Comparison of ENCODE assay signal across 13 cellular contexts in the genomic region with DNA sequence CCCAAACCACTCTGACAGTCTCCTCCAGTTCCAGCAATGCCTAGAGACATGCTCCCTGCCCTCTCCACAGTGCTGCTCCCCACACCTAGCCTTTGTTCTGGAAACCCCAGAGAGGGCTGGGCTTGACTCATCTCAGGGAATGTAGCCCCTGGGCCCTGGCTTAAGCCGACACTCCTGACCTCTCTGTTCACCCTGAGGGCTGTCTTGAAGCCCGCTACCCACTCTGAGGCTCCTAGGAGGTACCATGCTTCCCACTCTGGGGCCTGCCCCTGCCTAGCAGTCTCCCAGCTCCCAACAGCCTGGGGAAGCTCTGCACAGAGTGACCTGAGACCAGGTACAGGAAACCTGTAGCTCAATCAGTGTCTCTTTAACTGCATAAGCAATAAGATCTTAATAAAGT. TPM values are rescaled to one million over a fixed set of nuclear protein-coding genes. Genes with fewer than 3 reads are reported as not detected.
DNase-seq lines count a peak whose midpoint lies in the region; ATAC-seq, FAIRE-seq and TF ChIP-seq lines count a peak whose summit lies in the region.
"Had no signal": no experiment of that assay in that cellular context is flagged by ENCODE, and none has a peak within 500 bp of the region (broad histone marks: within the 10 kb centered on the region; RNA-seq: fewer than 3 reads in every experiment).

No MANE protein-coding gene starts in this region.

- H3K36me3 ChIP-seq in heart right ventricle (peaks cover 0 to 39% (median 19%) of the 10 kb centered on the region in 9 donors), GM12878 (ENCODE audit: control insufficient read depth in 2 of 2, insufficient read depth in 2 of 2, low read length in 1 of 2) (peaks cover 6 to 8% of the 10 kb centered on the region in 2 experiments; a peak in 3 of 4 replicates), transverse colon (peaks cover 0 to 10% (median 0%) of the 10 kb centered on the region in 4 donors)

- H3K79me2 ChIP-seq in GM12878 (ENCODE audit: control insufficient read depth, insufficient read depth, low read length), result peaks cover 43% of the 10 kb centered on the region

- ATAC-seq in heart right ventricle, result no peak
- no peak for ATAC-seq in GM12878
- ATAC-seq in natural killer cell, result no peak
- ATAC-seq in GM21423 (IDR thresholded peaks at IDR 0.05; ENCODE audit: unreplicated experiment), result no peak

- H3K27ac Mint-ChIP-seq in natural killer cell, result peak overlapping the region; percentile 96 to 98
- no peak overlapping the region for H3K27ac Mint-ChIP-seq in endothelial cell (ENCODE audit: unreplicated experiment)

- H3K9me3 Mint-ChIP-seq in natural killer cell (no peaks in the 10 kb centered on the region), endothelial cell (ENCODE audit: unreplicated experiment) (no peaks in the 10 kb centered on the region)

- peaks cover 7 to 78% (median 61%) of the 10 kb centered on the region in 9 donors for H3K4me1 ChIP-seq in heart right ventricle
- H3K4me1 ChIP-seq in GM12878 (ENCODE audit: control insufficient read depth, insufficient read depth, low read length), result peaks cover 42% of the 10 kb centered on the region
- peaks cover 13 to 47% (median 15%) of the 10 kb centered on the region in 4 donors for H3K4me1 ChIP-seq in transverse colon

- FAIRE-seq in GM12878 (lab: Jason Lieb, UNC), result no peak
- FAIRE-seq: bronchial epithelial cell had no signal

- peak overlapping the region; percentile 68 for H3K4me2 ChIP-seq in GM12878 (ENCODE audit: control insufficient read depth, insufficient read depth)

- H3K4me1 Mint-ChIP-seq in natural killer cell (peaks cover 48 to 64% of the 10 kb centered on the region in 2 donors), endothelial cell (ENCODE audit: unreplicated experiment) (peaks cover 19% of the 10 kb centered on the region)

- WGBS in heart right ventricle, 2 donors, result 77 to 97% methylated on average over 2 of the region's 2 CpGs
- WGBS in GM12878 (ENCODE audit: insufficient coverage, insufficient replicate concordance, low lambda C conversion rate, missing lambda C conversion rate), result 96% methylated on average over 2 of the region's 2 CpGs
- WGBS in transverse colon (ENCODE audit: low coverage in 1 of 2), 2 donors, result 94% methylated on average over 2 of the region's 2 CpGs; no CpG with 5 or more reads in 1 of the 2 donors

- H2AFZ ChIP-seq in GM12878 (ENCODE audit: control insufficient read depth, low read depth, low read length), result no peak overlapping the region

- no peak for DNase-seq in heart right ventricle
- DNase-seq in cardiac septum (ENCODE audit: low spot score), result no peak
- DNase-seq in GM12878 (ENCODE audit: low read depth, low spot score), result no peak
- no peak for DNase-seq in natural killer cell
- no peak for DNase-seq in transverse colon
- DNase-seq in endothelial cell (ENCODE audit: low spot score), result no peak
- DNase-seq in stimulated activated CD4-positive, alpha-beta T cell treated with anti-CD3 and anti-CD28 coated beads, Interleukin-2, amount 100 ng/mL, for 24 hours, result no peak
- DNase-seq: activated CD4-positive, CD25-positive, alpha-beta regulatory T cell treated with anti-CD3 and anti-CD28 coated beads, Interleukin-2, amount 50 U/mL, for 72 hours; midbrain; NCI-H2081 treated with DMSO at 0.1 percent for 48 hours had no signal

- intact Hi-C loops in heart right ventricle (cut with DNase I) (loop anchor here in 6 of 10 donors (5.0 to 10.0 kb wide), 3 partner anchors 64 to 69 kb away; a partner anchor contains a TSS), cardiac septum (cut with DNase I) (loop anchor here (5.0 kb wide), 1 partner anchor 69 kb away; a partner anchor contains a TSS), GM12878 (cut with micrococcal nuclease; ENCODE audit: unreplicated experiment) (no loop called here), natural killer cell (cut with micrococcal nuclease) (no loop called here), transverse colon (cut with DNase I; ENCODE audit: low total_unique reads) (loop anchor here (5.0 kb wide), 1 partner anchor 69 kb away; a partner anchor contains a TSS)

- no peak for TF ChIP-seq RAD21 in GM12878 (IDR thresholded peaks at IDR 0.05; ENCODE audit: insufficient read depth, low read depth, low read length)

- POLR2A ChIA-PET in GM12878 (lab: Charles Lee), result interaction anchor here (0.6 to 3.4 kb wide), 6 partner anchors 10 to 166 kb away, joined by 3 to 22 read pairs (median 4); a partner anchor contains a TSS

- SMC1A ChIA-PET in GM12878 (lab: Charles Lee; ENCODE audit: uncharacterized antibody, unreplicated experiment), result interaction anchor here (0.6 to 2.5 kb wide), 9 partner anchors 11 to 196 kb away, joined by 3 to 14 read pairs (median 4); a partner anchor contains a TSS

- CTCF ChIA-PET in GM12878 (lab: Yijun Ruan, JAX), result interaction anchor here (1.1 to 1.8 kb wide), 4 partner anchors 36 to 121 kb away, joined by 3 to 10 read pairs (median 4); no protein-coding TSS in a partner anchor

- in situ Hi-C loops in GM12878 (cut with MboI) (no loop called here), transverse colon (cut with MboI; ENCODE audit: low pct_ligation_motif_present in 1 of 4, low pct_unique_long_range_greater_than_20kb in 1 of 4, low sequenced_read_pairs in 3 of 4) (loop anchor here in 3 of 4 donors (10.0 to 25.0 kb wide), 3 partner anchors 66 to 136 kb away; a partner anchor contains a TSS)

- no peaks in the 10 kb centered on the region for H4K20me1 ChIP-seq in GM12878 (ENCODE audit: control insufficient read depth, insufficient read depth)

- H3K4me3 ChIP-seq in heart right ventricle, result peak overlapping the region in 1 of 10 donors; percentile 3
- peak overlapping the region; percentile 31; the same call in 1 of the 2 replicates for H3K4me3 ChIP-seq in GM12878
- H3K4me3 ChIP-seq in transverse colon, result no peak overlapping the region

- H3K9me3 ChIP-seq in heart right ventricle (no peaks in the 10 kb centered on the region), GM12878 (replicated peaks; ENCODE audit: control insufficient read depth, insufficient read depth, low read length) (no peaks in the 10 kb centered on the region), transverse colon (no peaks in the 10 kb centered on the region)

- TF ChIP-seq EP300 in GM12878 (IDR thresholded peaks at IDR 0.05; ENCODE audit: borderline replicate concordance in 1 of 2, control insufficient read depth in 1 of 2, low read depth in 2 of 2, low read length in 2 of 2) (no peak), transverse colon (IDR thresholded peaks at IDR 0.05; ENCODE audit: low read depth) (no peak)

- H3K36me3 Mint-ChIP-seq in natural killer cell, result no peaks in the 10 kb centered on the region
- H3K36me3 Mint-ChIP-seq in endothelial cell (ENCODE audit: low read depth, unreplicated experiment), result peaks cover 42% of the 10 kb centered on the region

- RAD21 ChIA-PET in GM12878 (lab: Charles Lee; ENCODE audit: unreplicated experiment), result interaction anchor here (1.2 to 2.4 kb wide), 4 partner anchors 10 to 78 kb away, joined by 3 to 7 read pairs (median 4); a partner anchor contains a TSS

- TF ChIP-seq CTCF in heart right ventricle (IDR thresholded peaks at IDR 0.05) (no peak), GM12878 (IDR thresholded peaks at IDR 0.05 in 2 of 3, conservative IDR thresholded peaks at IDR 0.05 in 1 of 3; ENCODE audit: control insufficient read depth in 2 of 3, extremely low read depth in 1 of 3, insufficient read depth in 1 of 3, low read depth in 3 of 3, low read length in 3 of 3) (no peak), natural killer cell (IDR thresholded peaks at IDR 0.05) (no peak), transverse colon (IDR thresholded peaks at IDR 0.05) (no peak), endothelial cell (IDR thresholded peaks at IDR 0.05; ENCODE audit: unreplicated experiment) (no peak)

- H3K27me3 Mint-ChIP-seq in natural killer cell (ENCODE audit: low read depth in 2 of 2) (no peaks in the 10 kb centered on the region), endothelial cell (ENCODE audit: unreplicated experiment) (peaks cover 27% of the 10 kb centered on the region)

- H3K4me3 Mint-ChIP-seq in natural killer cell, result peak overlapping the region; percentile 83
- no peak overlapping the region for H3K4me3 Mint-ChIP-seq in endothelial cell (ENCODE audit: unreplicated experiment)

- peak overlapping the region; percentile 60 for H3K9ac ChIP-seq in GM12878 (ENCODE audit: control insufficient read depth, insufficient read depth, low read length)

- H3K27ac ChIP-seq in heart right ventricle, result peak overlapping the region; percentile 30 to 91 (median 78)
- peak overlapping the region; percentile 82 for H3K27ac ChIP-seq in GM12878 (ENCODE audit: control insufficient read depth, insufficient read depth)
- peak overlapping the region; percentile 52 to 71 (median 62) for H3K27ac ChIP-seq in transverse colon
- H3K27ac ChIP-seq: C4-2B had no signal

- H3K27me3 ChIP-seq in heart right ventricle (no peaks in the 10 kb centered on the region), GM12878 (replicated peaks in 1 of 2; ENCODE audit: control insufficient read depth in 2 of 2, insufficient read depth in 2 of 2, low read length in 1 of 2) (no peaks in the 10 kb centered on the region), transverse colon (no peaks in the 10 kb centered on the region)

- BruUV-seq in GM12878 (replicated peaks; lab: Mats Ljungman, UMichigan), result no TSS peak

- TF ChIP-seq POLR2A in GM12878 (IDR thresholded peaks at IDR 0.05; ENCODE audit: low read depth, low read length) (no peak), transverse colon (IDR thresholded peaks at IDR 0.05) (no peak)

RNA-seq across cellular contexts. Expression of a gene that starts 4.0 kb away (rescaled TPM):
- total RNA-seq in heart right ventricle, result 100 to 1,000 TPM in 1 of 10 donors, 10 to 100 TPM in 9; 69.7 to 105 (median 80.6) TPM
- polyA plus RNA-seq in heart right ventricle, result 10 to 100 TPM; 33.9 to 58.0 TPM
- 81.8 TPM for total RNA-seq in cardiac septum
- total RNA-seq in GM12878 (2013; cell fraction: nucleolus; rRNA removed), result 21.0 and 26.2 TPM in 2 replicates
- 36.9 and 44.6 TPM in 2 replicates for total RNA-seq in GM12878 (2014; rRNA removed)
- total RNA-seq in GM12878 (2014; rRNA removed; fragmentation: Illumina TruSeq; extraction: Trizol), result 22.2 and 23.8 TPM in 2 replicates
- total RNA-seq in GM12878 (2021), result 133 and 134 TPM in 2 replicates
- polyA plus RNA-seq in GM12878 (2011; ENCODE audit: low read depth), result 164 TPM
- 57.1 and 167 TPM in 2 replicates for polyA plus RNA-seq in GM12878 (2011; rRNA removed)
- polyA plus RNA-seq in GM12878 (2011; cell fraction: cytosol; rRNA removed), result 166 and 217 TPM in 2 replicates
- polyA plus RNA-seq in GM12878 (2011; cell fraction: nucleus; rRNA removed), result 93.5 and 103 TPM in 2 replicates
- 83.8 and 159 TPM in 2 replicates for polyA plus RNA-seq in GM12878 (2012)
- 145 and 150 TPM in 2 replicates for polyA plus RNA-seq in GM12878 (2014; fragmentation: Illumina TruSeq; extraction: Trizol)
- polyA plus RNA-seq in GM12878 (2014; fragmentation: Nextera tagmentation; extraction: Ambion mirVana), result 10 to 100 TPM; 27.8 to 31.7 TPM
- polyA plus RNA-seq in GM12878 (2014; rRNA removed), result 96.4 and 103 TPM in 2 replicates
- 100 to 1,000 TPM; 132 to 154 TPM for polyA plus RNA-seq in GM12878 (2016; fragmentation: Nextera tagmentation; extraction: Ambion mirVana)
- polyA minus RNA-seq in GM12878 (2011; rRNA and poly(A)+ RNA removed), result 119 and 156 TPM in 2 replicates
- 28.9 and 34.4 TPM in 2 replicates for polyA minus RNA-seq in GM12878 (2011; cell fraction: cytosol; rRNA and poly(A)+ RNA removed)
- 21.9 and 29.4 TPM in 2 replicates for polyA minus RNA-seq in GM12878 (2011; cell fraction: nucleus; rRNA and poly(A)+ RNA removed)
- total RNA-seq in natural killer cell, result 10 to 100 TPM; 63.1 to 76.1 (median 72.3) TPM
- 10 to 100 TPM; 39.4 to 75.5 (median 52.6) TPM for total RNA-seq in transverse colon
- total RNA-seq in endothelial cell (ENCODE audit: unreplicated experiment), result 91.2 TPM

RNA-seq across cellular contexts. Expression of a gene that starts 4.3 kb away (rescaled TPM):
- total RNA-seq in heart right ventricle (10 to 100 TPM in 9 of 10 donors, 1 to 10 TPM in 1; 8.0 to 18.7 (median 13.3) TPM), cardiac septum (18.4 TPM), GM12878 (2014; rRNA removed) (10.7 and 13.7 TPM in 2 replicates), GM12878 (2014; rRNA removed; fragmentation: Illumina TruSeq; extraction: Trizol) (6.1 and 6.2 TPM in 2 replicates), GM12878 (2021) (19.2 and 20.0 TPM in 2 replicates), natural killer cell (10 to 100 TPM; 44.0 to 44.9 (median 44.4) TPM), transverse colon (10 to 100 TPM; 20.1 to 42.5 (median 37.4) TPM), endothelial cell (ENCODE audit: unreplicated experiment) (24.6 TPM)
- polyA plus RNA-seq in heart right ventricle (10 to 100 TPM in 1 of 2 donors, 1 to 10 TPM in 1; 6.9 to 31.3 TPM), GM12878 (2011; rRNA removed) (25.0 and 33.3 TPM in 2 replicates), GM12878 (2014; fragmentation: Illumina TruSeq; extraction: Trizol) (8.1 and 11.1 TPM in 2 replicates), GM12878 (2014; fragmentation: Nextera tagmentation; extraction: Ambion mirVana) (under 1 TPM; 0.35 to 0.84 TPM), GM12878 (2014; rRNA removed) (25.0 and 28.1 TPM in 2 replicates), GM12878 (2016; fragmentation: Nextera tagmentation; extraction: Ambion mirVana) (10 to 100 TPM; 15.0 to 15.6 TPM)
- 92.4 and 112 TPM in 2 replicates for total RNA-seq in GM12878 (2013; cell fraction: nucleolus; rRNA removed)
- polyA plus RNA-seq in GM12878 (2011; ENCODE audit: low read depth), result 16.6 TPM
- 29.4 and 37.5 TPM in 2 replicates for polyA plus RNA-seq in GM12878 (2011; cell fraction: cytosol; rRNA removed)
- polyA plus RNA-seq in GM12878 (2011; cell fraction: nucleus; rRNA removed), result 292 and 410 TPM in 2 replicates
- 27.7 and 28.7 TPM in 2 replicates for polyA plus RNA-seq in GM12878 (2012)
- polyA minus RNA-seq in GM12878 (2011; rRNA and poly(A)+ RNA removed), result 34.0 and 38.3 TPM in 2 replicates
- 7.1 and 8.5 TPM in 2 replicates for polyA minus RNA-seq in GM12878 (2011; cell fraction: cytosol; rRNA and poly(A)+ RNA removed)
- polyA minus RNA-seq in GM12878 (2011; cell fraction: nucleus; rRNA and poly(A)+ RNA removed), result 49.9 and 76.9 TPM in 2 replicates

RNA-seq across cellular contexts. Expression of a gene that starts 11.4 kb away (rescaled TPM):
- total RNA-seq in heart right ventricle (10 to 100 TPM; 22.7 to 42.2 (median 32.5) TPM), cardiac septum (31.8 TPM), GM12878 (2014; rRNA removed) (60.9 and 66.3 TPM in 2 replicates), GM12878 (2014; rRNA removed; fragmentation: Illumina TruSeq; extraction: Trizol) (41.3 and 43.4 TPM in 2 replicates), GM12878 (2021) (53.2 and 55.2 TPM in 2 replicates), natural killer cell (10 to 100 TPM; 42.2 to 66.4 (median 59.4) TPM), transverse colon (10 to 100 TPM; 19.9 to 36.3 (median 26.5) TPM), endothelial cell (ENCODE audit: unreplicated experiment) (17.1 TPM)
- polyA plus RNA-seq in heart right ventricle (10 to 100 TPM; 29.8 to 35.8 TPM), GM12878 (2011; rRNA removed) (36.6 and 44.3 TPM in 2 replicates), GM12878 (2014; fragmentation: Illumina TruSeq; extraction: Trizol) (51.0 and 56.9 TPM in 2 replicates), GM12878 (2014; fragmentation: Nextera tagmentation; extraction: Ambion mirVana) (10 to 100 TPM; 35.3 to 52.7 TPM), GM12878 (2014; rRNA removed) (59.7 and 61.2 TPM in 2 replicates), GM12878 (2016; fragmentation: Nextera tagmentation; extraction: Ambion mirVana) (100 to 1,000 TPM; 115 to 127 TPM)
- total RNA-seq in GM12878 (2013; cell fraction: nucleolus; rRNA removed), result 20.3 and 22.3 TPM in 2 replicates
- polyA plus RNA-seq in GM12878 (2011; ENCODE audit: low read depth), result 29.9 TPM
- polyA plus RNA-seq in GM12878 (2011; cell fraction: cytosol; rRNA removed), result 46.4 and 51.0 TPM in 2 replicates
- polyA plus RNA-seq in GM12878 (2011; cell fraction: nucleus; rRNA removed), result 68.5 and 77.1 TPM in 2 replicates
- 37.7 and 41.4 TPM in 2 replicates for polyA plus RNA-seq in GM12878 (2012)
- polyA minus RNA-seq in GM12878 (2011; rRNA and poly(A)+ RNA removed), result 19.7 and 20.7 TPM in 2 replicates
- polyA minus RNA-seq in GM12878 (2011; cell fraction: cytosol; rRNA and poly(A)+ RNA removed), result 10.6 and 15.5 TPM in 2 replicates
- polyA minus RNA-seq in GM12878 (2011; cell fraction: nucleus; rRNA and poly(A)+ RNA removed), result 13.1 and 24.1 TPM in 2 replicates

RNA-seq across cellular contexts. Expression of a gene that starts 21.2 kb away (rescaled TPM):
- total RNA-seq in heart right ventricle, result 10 to 100 TPM in 9 of 10 donors, 1 to 10 TPM in 1; 9.2 to 36.5 (median 21.5) TPM
- polyA plus RNA-seq in heart right ventricle, result 10 to 100 TPM; 14.3 to 46.1 TPM
- 20.6 TPM for total RNA-seq in cardiac septum
- not detected in 2 replicates for total RNA-seq in GM12878 (2013; cell fraction: nucleolus; rRNA removed)
- 2.0 and 3.7 TPM in 2 replicates for total RNA-seq in GM12878 (2014; rRNA removed)
- total RNA-seq in GM12878 (2014; rRNA removed; fragmentation: Illumina TruSeq; extraction: Trizol), result 2.9 and 3.6 TPM in 2 replicates
- total RNA-seq in GM12878 (2021), result 6.2 and 9.3 TPM in 2 replicates
- polyA plus RNA-seq in GM12878 (2011; ENCODE audit: low read depth), result 4.1 TPM
- polyA plus RNA-seq in GM12878 (2011; rRNA removed), result 2.8 and 3.5 TPM in 2 replicates
- 2.5 and 3.4 TPM in 2 replicates for polyA plus RNA-seq in GM12878 (2011; cell fraction: cytosol; rRNA removed)
- 2.5 and 4.2 TPM in 2 replicates for polyA plus RNA-seq in GM12878 (2011; cell fraction: nucleus; rRNA removed)
- 14.4 and 18.4 TPM in 2 replicates for polyA plus RNA-seq in GM12878 (2012)
- polyA plus RNA-seq in GM12878 (2014; fragmentation: Illumina TruSeq; extraction: Trizol), result 2.2 and 4.6 TPM in 2 replicates
- polyA plus RNA-seq in GM12878 (2014; fragmentation: Nextera tagmentation; extraction: Ambion mirVana), result 10 to 100 TPM in 1 of 2 experiments, 1 to 10 TPM in 1; 6.3 to 16.1 TPM
- 7.5 and 8.3 TPM in 2 replicates for polyA plus RNA-seq in GM12878 (2014; rRNA removed)
- polyA plus RNA-seq in GM12878 (2016; fragmentation: Nextera tagmentation; extraction: Ambion mirVana), result 10 to 100 TPM in 1 of 2 experiments, 1 to 10 TPM in 1; 9.5 to 10.2 TPM
- polyA minus RNA-seq in GM12878 (2011; rRNA and poly(A)+ RNA removed), result 2.2 and 2.6 TPM in 2 replicates
- polyA minus RNA-seq in GM12878 (2011; cell fraction: cytosol; rRNA and poly(A)+ RNA removed), result 3.7 TPM in 1 of 2 replicates, not detected in the other
- 1.6 TPM in 1 of 2 replicates, not detected in the other for polyA minus RNA-seq in GM12878 (2011; cell fraction: nucleus; rRNA and poly(A)+ RNA removed)
- total RNA-seq in natural killer cell, result 1 to 10 TPM; 5.8 to 9.4 (median 6.0) TPM
- 10 to 100 TPM in 3 of 4 donors, not detected in 1; 18.0 to 56.0 (median 27.5) TPM for total RNA-seq in transverse colon
- 16.4 TPM for total RNA-seq in endothelial cell (ENCODE audit: unreplicated experiment)

Comparison
In these comparisons a context has a peak if more than half of its experiments do, and no peak if none do; other contexts are left out.
1. intact Hi-C loops: an anchor here in heart right ventricle (5.0 to 10.0 kb wide), cardiac septum (5.0 kb wide) and transverse colon (5.0 kb wide); none called in GM12878 and natural killer cell.